In the genomic region with DNA sequence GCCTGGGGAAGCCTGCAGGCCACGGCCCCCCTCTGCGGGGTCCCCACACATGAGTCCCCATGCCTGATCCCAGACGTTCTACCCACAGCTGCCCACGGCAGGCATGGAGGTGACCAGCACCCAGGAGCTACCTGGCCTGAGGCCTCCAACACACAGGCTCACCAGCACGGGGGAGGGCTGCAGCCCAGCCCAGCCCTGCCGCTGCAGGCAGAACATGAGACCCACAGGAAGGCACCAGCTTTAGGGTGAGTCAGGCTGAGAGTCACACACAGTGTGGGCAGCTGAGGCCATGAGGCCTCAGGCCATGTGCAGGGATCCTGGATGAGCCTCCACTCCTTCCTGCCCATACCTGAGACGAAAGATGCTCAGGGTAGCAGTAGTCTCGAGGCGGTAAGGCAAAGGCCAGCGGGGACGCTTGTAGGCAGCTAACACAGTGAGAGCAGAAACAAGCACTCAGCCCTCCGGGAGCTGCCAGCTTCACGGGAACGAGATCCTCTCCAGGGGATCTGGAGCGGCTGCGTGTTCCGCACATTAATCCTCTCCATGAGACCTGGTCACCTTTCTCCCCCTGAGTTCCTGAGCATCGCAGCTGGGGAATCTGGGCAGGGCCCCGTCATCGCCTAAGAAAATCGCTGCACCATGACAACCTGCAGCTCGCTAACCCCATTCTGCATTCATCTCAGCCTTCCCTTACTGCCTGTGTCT, we compare ENCODE assay signal across 17 cellular contexts.
DNase-seq lines count a peak whose midpoint lies in the region; ATAC-seq, FAIRE-seq and TF ChIP-seq lines count a peak whose summit lies in the region.
"Had no signal": no experiment of that assay in that cellular context is flagged by ENCODE, and none has a peak within 500 bp of the region (broad histone marks: within the 10 kb centered on the region; RNA-seq: fewer than 3 reads in every experiment).

No MANE protein-coding gene starts in this region.

- H2BK120ac ChIP-seq in mesendoderm (ENCODE audit: low read depth, low read length): no peak overlapping the region

- H2BK15ac ChIP-seq in mesendoderm (replicated peaks; ENCODE audit: low read depth): no peak overlapping the region

- H3K27me3 Mint-ChIP-seq in activated CD8-positive, alpha-beta memory T cell treated with anti-CD3 and anti-CD28 coated beads, Interleukin-2, amount 10 ng/mL, durations not matched to agents 7 days and 5 days: peaks cover 7% of the 10 kb centered on the region

- no peaks in the 10 kb centered on the region for H3K9me3 Mint-ChIP-seq in activated CD8-positive, alpha-beta memory T cell treated with anti-CD3 and anti-CD28 coated beads, Interleukin-2, amount 10 ng/mL, durations not matched to agents 7 days and 5 days (ENCODE audit: low read depth)

- H2BK5ac ChIP-seq in mesendoderm (ENCODE audit: low read length): no peak overlapping the region

- in situ Hi-C loops in K562 (cut with MboI): no loop called here

- no peaks in the 10 kb centered on the region for H3K9me1 ChIP-seq in K562 (ENCODE audit: control insufficient read depth, insufficient read depth, low read length)

- H2AK5ac ChIP-seq in mesendoderm (ENCODE audit: low read length): no peak overlapping the region

- no peak for TF ChIP-seq EP300 in K562 (IDR thresholded peaks at IDR 0.05; ENCODE audit: low read length)
- no peak for TF ChIP-seq EP300 in upper lobe of left lung (IDR thresholded peaks at IDR 0.05)

- H3K18ac ChIP-seq in mesendoderm (ENCODE audit: low read length): no peak overlapping the region

- under 1% methylated on average over 22 of the region's 22 CpGs for WGBS in K562 (ENCODE audit: insufficient coverage, low coverage, missing lambda C conversion rate)
- no CpG with 5 or more reads among the region's 22 CpGs for WGBS in mesendoderm (ENCODE audit: extremely low coverage, insufficient coverage, low lambda C conversion rate)
- 94 to 95% methylated on average over 8 to 22 of the region's 22 CpGs for WGBS in upper lobe of left lung, 2 donors

- H3K27ac Mint-ChIP-seq in activated CD8-positive, alpha-beta memory T cell treated with anti-CD3 and anti-CD28 coated beads, Interleukin-2, amount 10 ng/mL, durations not matched to agents 7 days and 5 days: no peak overlapping the region

- H3K4me2 ChIP-seq in K562 (ENCODE audit: insufficient read depth, low read length) (no peak overlapping the region), mesendoderm (ENCODE audit: low read length) (no peak overlapping the region)
- H3K4me2 ChIP-seq: SK-N-SH had no signal

- no peak for FAIRE-seq in K562 (lab: Jason Lieb, UNC)

- H3K79me2 ChIP-seq in K562 (ENCODE audit: control insufficient read depth, insufficient read depth, low read length) (no peaks in the 10 kb centered on the region), mesendoderm (ENCODE audit: control insufficient read depth, insufficient read depth, low read length) (no peaks in the 10 kb centered on the region)

- H3K4me1 ChIP-seq in K562 (replicated peaks in 1 of 2; ENCODE audit: control insufficient read depth in 2 of 2, insufficient read depth in 2 of 2, low read length in 2 of 2) (no peaks in the 10 kb centered on the region), mesendoderm (ENCODE audit: control insufficient read depth, low read depth, low read length) (peaks cover 4% of the 10 kb centered on the region), upper lobe of left lung (peaks cover 8 to 18% (median 17%) of the 10 kb centered on the region in 4 donors)

- H4K5ac ChIP-seq in mesendoderm (ENCODE audit: low read length): no peak overlapping the region

- TF ChIP-seq CTCF in K562 (IDR thresholded peaks at IDR 0.05 in 2 of 3, conservative IDR thresholded peaks at IDR 0.05 in 1 of 3; ENCODE audit: insufficient read depth in 2 of 3, low read depth in 1 of 3, low read length in 3 of 3): no peak
- TF ChIP-seq CTCF in upper lobe of left lung (IDR thresholded peaks at IDR 0.05): no peak

- H3K9ac ChIP-seq in K562 (ENCODE audit: insufficient read depth in 1 of 2, low read depth in 2 of 2, low read length in 2 of 2) (no peak overlapping the region), mesendoderm (ENCODE audit: low read length) (no peak overlapping the region)
- H3K9ac ChIP-seq: SK-N-SH had no signal

- no peak overlapping the region for H3K4ac ChIP-seq in mesendoderm (ENCODE audit: low read depth, low read length)

- no peak overlapping the region for H4K8ac ChIP-seq in mesendoderm (ENCODE audit: low read depth, low read length)

- BruUV-seq in K562 (replicated peaks; lab: Mats Ljungman, UMichigan): no TSS peak

- H3K23ac ChIP-seq in mesendoderm (ENCODE audit: low read length): no peak overlapping the region

- peak; percentile 30 for ATAC-seq in K562
- ATAC-seq in upper lobe of left lung (ENCODE audit: low FRiP score in 2 of 2): peak; percentile 9 to 14
- no peak for ATAC-seq in GM18861 (IDR thresholded peaks at IDR 0.05; ENCODE audit: unreplicated experiment)
- no peak for ATAC-seq in activated CD8-positive, alpha-beta memory T cell treated with anti-CD3 and anti-CD28 coated beads, Interleukin-2, amount 10 ng/mL, durations not matched to agents 7 days and 5 days
- ATAC-seq: HCT116, Panc1 had no signal

- H3K4me3 Mint-ChIP-seq in activated CD8-positive, alpha-beta memory T cell treated with anti-CD3 and anti-CD28 coated beads, Interleukin-2, amount 10 ng/mL, durations not matched to agents 7 days and 5 days: no peak overlapping the region

- H3K4me3 ChIP-seq in K562 (no peak overlapping the region), mesendoderm (ENCODE audit: low read length) (no peak overlapping the region), upper lobe of left lung (no peak overlapping the region)

- CTCF ChIA-PET in K562 (lab: Yijun Ruan, JAX; ENCODE audit: low intra/inter-chr PET ratio): interaction anchor here (0.7 kb wide), 1 partner anchor 354 kb away, joined by 3 read pairs; no protein-coding TSS in a partner anchor
- CTCF ChIA-PET in activated CD8-positive, alpha-beta memory T cell treated with anti-CD3 and anti-CD28 coated beads, Interleukin-2, amount 10 ng/mL, durations not matched to agents 7 days and 5 days (lab: Charles Lee): no interaction called here

- no peaks in the 10 kb centered on the region for H3K4me1 Mint-ChIP-seq in activated CD8-positive, alpha-beta memory T cell treated with anti-CD3 and anti-CD28 coated beads, Interleukin-2, amount 10 ng/mL, durations not matched to agents 7 days and 5 days

- H3K36me3 ChIP-seq in K562 (ENCODE audit: control insufficient read depth, insufficient read depth, low read length) (no peaks in the 10 kb centered on the region), mesendoderm (ENCODE audit: control insufficient read depth, insufficient read depth, low read length) (no peaks in the 10 kb centered on the region), upper lobe of left lung (no peaks in the 10 kb centered on the region)

- H2AFZ ChIP-seq in K562 (ENCODE audit: low read depth, low read length): no peak overlapping the region

- intact Hi-C loops in K562 (cut with micrococcal nuclease): no loop called here

- H3K79me1 ChIP-seq in mesendoderm (ENCODE audit: low read length): no peaks in the 10 kb centered on the region

- H3K9me3 ChIP-seq in K562 (replicated peaks; ENCODE audit: control insufficient read depth, insufficient read depth, low read depth, low read length): no peaks in the 10 kb centered on the region
- peaks cover 0 to 8% (median 3%) of the 10 kb centered on the region in 4 donors for H3K9me3 ChIP-seq in upper lobe of left lung
- H3K9me3 ChIP-seq: SK-N-SH had no signal

- TF ChIP-seq RAD21 in K562 (CRISPR knock-in tag; conservative IDR thresholded peaks at IDR 0.05 in 1 of 2, IDR thresholded peaks at IDR 0.05 in 1 of 2): no peak

- H3K56ac ChIP-seq in mesendoderm (ENCODE audit: low read length): no peak overlapping the region

- H3K27ac ChIP-seq in K562 (ENCODE audit: extremely low read depth, low read depth, low read length) (no peak overlapping the region), mesendoderm (ENCODE audit: low read depth, low read length) (no peak overlapping the region), upper lobe of left lung (no peak overlapping the region)
- H3K27ac ChIP-seq: HL-60 had no signal

- H4K20me1 ChIP-seq in K562 (replicated peaks; ENCODE audit: control insufficient read depth, insufficient read depth, low read length): 0 out of 2 replicates have a peak, but pooled peaks cover 8% of the 10 kb centered on the region

- H3K27me3 ChIP-seq in K562 (ENCODE audit: control insufficient read depth in 2 of 2, insufficient read depth in 2 of 2, low read length in 2 of 2): peaks cover 32 to 50% of the 10 kb centered on the region in 2 experiments
- H3K27me3 ChIP-seq in mesendoderm (ENCODE audit: insufficient read depth, low read length, poor library complexity): no peaks in the 10 kb centered on the region
- H3K27me3 ChIP-seq in upper lobe of left lung: no peaks in the 10 kb centered on the region

- no peaks in the 10 kb centered on the region for H3K36me3 Mint-ChIP-seq in activated CD8-positive, alpha-beta memory T cell treated with anti-CD3 and anti-CD28 coated beads, Interleukin-2, amount 10 ng/mL, durations not matched to agents 7 days and 5 days

- TF ChIP-seq POLR2A in K562 (conservative IDR thresholded peaks at IDR 0.05) (no peak), upper lobe of left lung (IDR thresholded peaks at IDR 0.05) (no peak)

- DNase-seq in NCI-H226 (peak; percentile 11), K562 (ENCODE audit: extremely low read depth in 1 of 4, low spot score in 3 of 4) (no peak), mesendoderm (peak; percentile 10), upper lobe of left lung (peak in 1 of 2 donors; percentile 50), SW480 (ENCODE audit: low spot score) (no peak)
- DNase-seq in activated CD8-positive, alpha-beta memory T cell treated with anti-CD3 and anti-CD28 coated beads, Interleukin-2, amount 10 ng/mL, durations not matched to agents 7 days and 5 days: no peak
- DNase-seq: Caco-2, KBM-7, NCI-H1436 treated with DMSO at 0.1 percent for 48 hours, NCI-H2029 treated with DMSO at 0.1 percent for 48 hours, NCI-H524, SHP77, SK-N-SH had no signal

- POLR2A ChIA-PET in K562 (lab: Yijun Ruan, JAX): interaction anchor here (0.6 to 1.1 kb wide), 3 partner anchors 9 to 12 kb away, joined by 3 read pairs; no protein-coding TSS in a partner anchor

TF ChIP-seq in K562, 482 proteins besides CTCF, POLR2A, EP300 and RAD21 (continues in another document):
- no peak for TF ChIP-seq MIER1 (IDR thresholded peaks at IDR 0.05; ENCODE audit: low read depth)

Comparison
In these comparisons a context has a peak if more than half of its experiments do, and no peak if none do; other contexts are left out.
1. DNase-seq: peak in NCI-H226 (single experiment) and mesendoderm (single experiment); none in K562 (0 of 4), SW480 (single experiment) and activated CD8-positive, alpha-beta memory T cell treated with anti-CD3 and anti-CD28 coated beads, Interleukin-2, amount 10 ng/mL, durations not matched to agents 7 days and 5 days (single experiment).
2. ATAC-seq: peak in K562 (single experiment) and upper lobe of left lung (2 of 2); none in GM18861 (single experiment) and activated CD8-positive, alpha-beta memory T cell treated with anti-CD3 and anti-CD28 coated beads, Interleukin-2, amount 10 ng/mL, durations not matched to agents 7 days and 5 days (single experiment).